Comparison of ENCODE assay signal across 30 cellular contexts in genomic region chr4:124915073-124915472, GRCh38.
"Had no signal": no experiment of that assay in that cellular context is flagged by ENCODE, and none has a peak within 500 bp of the region (broad histone marks: within the 10 kb centered on the region; RNA-seq: fewer than 3 reads in every experiment).

No MANE protein-coding gene starts in this region.

- H3K4me3 ChIP-seq: ascending aorta, cardiac muscle cell had no signal

- DNase-seq: activated B cell treated with CpG ODN at 0.5 μM for 24 hours; activated CD4-positive, alpha-beta memory T cell treated with anti-CD3 and anti-CD28 coated beads, Interleukin-2, amount 10 ng/mL, durations not matched to agents 7 days and 5 days; activated CD4-positive, alpha-beta T cell treated with anti-CD3 and anti-CD28 coated beads for 4 hours; activated CD4-positive, alpha-beta T cell treated with anti-CD3 and anti-CD28 coated beads, Interleukin-2, amount 10 ng/mL, durations not matched to agents 24 days and 14 days; activated CD4-positive, alpha-beta T cell treated with anti-CD3 and anti-CD28 coated beads, Interleukin-2, amount 50 U/mL, for 1 hour; activated CD4-positive, alpha-beta T cell treated with anti-CD3 and anti-CD28 coated beads, Interleukin-2, amount 50 U/mL, for 48 hours; activated CD4-positive, CD25-positive, alpha-beta regulatory T cell treated with anti-CD3 and anti-CD28 coated beads, Interleukin-2, amount 50 U/mL, for 72 hours; activated CD8-positive, alpha-beta memory T cell treated with anti-CD3 and anti-CD28 coated beads for 24 hours; activated CD8-positive, alpha-beta memory T cell treated with anti-CD3 and anti-CD28 coated beads, Interleukin-2, amount 10 ng/mL, durations not matched to agents 7 days and 5 days; activated CD8-positive, alpha-beta memory T cell treated with anti-CD3 and anti-CD28 coated beads, Interleukin-2, amount 50 U/mL, for 48 hours; activated CD8-positive, alpha-beta T cell treated with anti-CD3 and anti-CD28 coated beads, Interleukin-2, amount 10 ng/mL, durations not matched to agents 7 days and 5 days; activated effector memory CD4-positive, alpha-beta T cell treated with Interleukin-2 at 50 U/mL for 16 hours; activated gamma-delta T cell; activated naive CD4-positive, alpha-beta T cell treated with anti-CD3 and anti-CD28 coated beads, Interleukin-2, amount 10 ng/mL, durations not matched to agents 7 days and 5 days; activated naive CD4-positive, alpha-beta T cell treated with Interleukin-2 at 50 U/mL for 16 hours; activated naive CD8-positive, alpha-beta T cell treated with anti-CD3 and anti-CD28 coated beads, Interleukin-2, amount 10 ng/mL, durations not matched to agents 7 days and 5 days; activated naive CD8-positive, alpha-beta T cell treated with anti-CD3 and anti-CD28 coated beads, Interleukin-2, amount 50 U/mL, for 24 hours; activated T-cell treated with anti-CD3 and anti-CD28 coated beads, Interleukin-2, amount 50 U/mL, for 24 hours; activated T-cell treated with anti-CD3 and anti-CD28 coated beads, Interleukin-2, amount 50 U/mL, for 48 hours; amygdala; anterior cingulate cortex; caudate nucleus; cerebellar nuclear complex; T-helper 2 cell; T-helper 9 cell had no signal

- ATAC-seq: activated CD8-positive, alpha-beta memory T cell treated with anti-CD3 and anti-CD28 coated beads, Interleukin-2, amount 10 ng/mL, durations not matched to agents 7 days and 5 days; activated CD8-positive, alpha-beta T cell treated with anti-CD3 and anti-CD28 coated beads, Interleukin-2, amount 10 ng/mL, durations not matched to agents 7 days and 5 days; activated naive CD8-positive, alpha-beta T cell treated with anti-CD3 and anti-CD28 coated beads, Interleukin-2, amount 50 U/mL, for 24 hours had no signal

- H3K27ac ChIP-seq: ascending aorta, cardiac muscle cell, VCaP had no signal

- H3K27me3 ChIP-seq: ascending aorta, cardiac muscle cell had no signal

- FAIRE-seq: bronchial epithelial cell, TTC549 had no signal

- H3K4me1 ChIP-seq: ascending aorta had no signal

- H3K36me3 ChIP-seq: ascending aorta, cardiac muscle cell had no signal
